ENCODE assay signal across 9 cellular contexts in genomic region chr15:92095691-92096090, GRCh38.
DNase-seq lines count a peak whose midpoint lies in the region; ATAC-seq, FAIRE-seq and TF ChIP-seq lines count a peak whose summit lies in the region.
"Had no signal": no experiment of that assay in that cellular context is flagged by ENCODE, and none has a peak within 500 bp of the region (broad histone marks: within the 10 kb centered on the region; RNA-seq: fewer than 3 reads in every experiment).

No MANE protein-coding gene starts in this region.

- DNase-seq in GM12892 (ENCODE audit: insufficient read length) (no peak), C1 segment of cervical spinal cord (lab: John Stamatoyannopoulos, UW) (no peak), OCI-M2 (lab: John Stamatoyannopoulos, UW; ENCODE audit: unreplicated experiment) (no peak), GM03348 (ENCODE audit: low spot score) (no peak)
- peak; percentile 49 for DNase-seq in activated naive CD8-positive, alpha-beta T cell treated with anti-CD3 and anti-CD28 coated beads, Interleukin-2, amount 10 ng/mL, durations not matched to agents 7 days and 5 days
- no peak for DNase-seq in stimulated activated CD4-positive, alpha-beta T cell treated with anti-CD3 and anti-CD28 coated beads, Interleukin-4, amount 100 ng/mL, for 4 hours

- peaks cover 24% of the 10 kb centered on the region for H3K36me3 Mint-ChIP-seq in activated naive CD8-positive, alpha-beta T cell treated with anti-CD3 and anti-CD28 coated beads, Interleukin-2, amount 10 ng/mL, durations not matched to agents 7 days and 5 days

- H3K27me3 Mint-ChIP-seq in activated naive CD8-positive, alpha-beta T cell treated with anti-CD3 and anti-CD28 coated beads, Interleukin-2, amount 10 ng/mL, durations not matched to agents 7 days and 5 days = no peaks in the 10 kb centered on the region

- POLR2A ChIA-PET in activated naive CD8-positive, alpha-beta T cell treated with anti-CD3 and anti-CD28 coated beads, Interleukin-2, amount 10 ng/mL, durations not matched to agents 7 days and 5 days (lab: Charles Lee) = interaction anchor here (1.2 kb wide), 1 partner anchor 242 kb away, joined by 4 read pairs; the partner anchor contains the start of gene SLCO3A1

- peak; percentile 83 for ATAC-seq in GM19455 (IDR thresholded peaks at IDR 0.05; ENCODE audit: unreplicated experiment)
- peak; percentile 87 for ATAC-seq in HG03354 (IDR thresholded peaks at IDR 0.05; ENCODE audit: poor library complexity, severe bottlenecking, unreplicated experiment)
- peak; percentile 78 for ATAC-seq in activated naive CD8-positive, alpha-beta T cell treated with anti-CD3 and anti-CD28 coated beads, Interleukin-2, amount 10 ng/mL, durations not matched to agents 7 days and 5 days (ENCODE audit: low read depth)

- H3K9me3 Mint-ChIP-seq in activated naive CD8-positive, alpha-beta T cell treated with anti-CD3 and anti-CD28 coated beads, Interleukin-2, amount 10 ng/mL, durations not matched to agents 7 days and 5 days = peaks cover 2% of the 10 kb centered on the region

- FAIRE-seq in GM12892 (lab: Jason Lieb, UNC) = peak; percentile 5
- FAIRE-seq: islet of Langerhans had no signal

- no peak for TF ChIP-seq POLR2A in GM12892 (IDR thresholded peaks at IDR 0.05; ENCODE audit: low read depth, low read length)

- peak overlapping the region; percentile 93 for H3K27ac Mint-ChIP-seq in activated naive CD8-positive, alpha-beta T cell treated with anti-CD3 and anti-CD28 coated beads, Interleukin-2, amount 10 ng/mL, durations not matched to agents 7 days and 5 days

- H3K4me3 Mint-ChIP-seq in activated naive CD8-positive, alpha-beta T cell treated with anti-CD3 and anti-CD28 coated beads, Interleukin-2, amount 10 ng/mL, durations not matched to agents 7 days and 5 days = peak overlapping the region; percentile 45

- H3K4me1 Mint-ChIP-seq in activated naive CD8-positive, alpha-beta T cell treated with anti-CD3 and anti-CD28 coated beads, Interleukin-2, amount 10 ng/mL, durations not matched to agents 7 days and 5 days = peaks cover 49% of the 10 kb centered on the region
